In genomic region chr13:67235265-67235664, GRCh38 we compare ENCODE assay signal across 24 cellular contexts. TPM values are rescaled to one million over a fixed set of nuclear protein-coding genes. Genes with fewer than 3 reads are reported as not detected.
DNase-seq lines count a peak whose midpoint lies in the region; ATAC-seq, FAIRE-seq and TF ChIP-seq lines count a peak whose summit lies in the region.
"Had no signal": no experiment of that assay in that cellular context is flagged by ENCODE, and none has a peak within 500 bp of the region (broad histone marks: within the 10 kb centered on the region; RNA-seq: fewer than 3 reads in every experiment).

No MANE protein-coding gene starts in this region.

- H3K4me1 ChIP-seq in heart left ventricle (peaks cover 0 to 8% (median 0%) of the 10 kb centered on the region in 12 donors), esophagus muscularis mucosa (peaks cover 0 to 36% (median 25%) of the 10 kb centered on the region in 4 donors), skeletal muscle tissue (ENCODE audit: control insufficient read depth in 3 of 3, insufficient read depth in 3 of 3, low read length in 3 of 3) (peaks cover 0 to 5% (median 0%) of the 10 kb centered on the region in 3 donors)
- H3K4me1 ChIP-seq: SJSA1 had no signal

- DNase-seq in heart left ventricle (no peak), Right ventricle myocardium superior (no peak), NCI-H82 (lab: John Stamatoyannopoulos, UW) (peak; percentile 82), esophagus muscularis mucosa (ENCODE audit: extremely low spot score) (no peak), D721Med (ENCODE audit: insufficient read length, low spot score) (no peak), DMS153 treated with DMSO at 0.1 percent for 48 hours (lab: John Stamatoyannopoulos, UW; ENCODE audit: unreplicated experiment) (no peak)
- DNase-seq: 8988T; Calu3; CD8-positive, alpha-beta T cell; HCEC 1CT; NCI-H1105; NCI-H187; NCI-H2107; NCI-H510A; NCI-H774; PC-9 had no signal

- no peaks in the 10 kb centered on the region for H3K9me3 ChIP-seq in heart left ventricle
- no peaks in the 10 kb centered on the region for H3K9me3 ChIP-seq in esophagus muscularis mucosa
- H3K9me3 ChIP-seq in skeletal muscle tissue (ENCODE audit: control insufficient read depth in 3 of 3, low read length in 3 of 3), result no peaks in the 10 kb centered on the region
- H3K9me3 ChIP-seq: SJSA1 had no signal

- peak overlapping the region in 1 of 3 donors; percentile 15 for H3K9ac ChIP-seq in skeletal muscle tissue (ENCODE audit: low read depth in 1 of 3, low read length in 3 of 3)

- no peak for TF ChIP-seq POLR2A in heart left ventricle (IDR thresholded peaks at IDR 0.05)
- no peak for TF ChIP-seq POLR2A in esophagus muscularis mucosa (IDR thresholded peaks at IDR 0.05; ENCODE audit: low read depth)

- H3K27ac ChIP-seq in heart left ventricle (peak overlapping the region; percentile 2 to 97 (median 92)), esophagus muscularis mucosa (replicated peaks in 1 of 4) (peak overlapping the region; percentile 53 to 95 (median 94)), skeletal muscle tissue (ENCODE audit: low read depth, low read length) (peak overlapping the region; percentile 20)
- H3K27ac ChIP-seq: PC-9, RWPE1, SJSA1 had no signal

- TF ChIP-seq CTCF in heart left ventricle (IDR thresholded peaks at IDR 0.05) (no peak), esophagus muscularis mucosa (IDR thresholded peaks at IDR 0.05) (no peak), D721Med (IDR thresholded peaks at IDR 0.05; ENCODE audit: insufficient read depth, missing control alignments) (no peak)

- H3K4me3 ChIP-seq in heart left ventricle (peak overlapping the region in 8 of 12 donors; percentile 4 to 80 (median 54)), esophagus muscularis mucosa (peak overlapping the region in 2 of 4 donors; percentile 10 to 25), skeletal muscle tissue (ENCODE audit: low read length in 3 of 3) (no peak overlapping the region)
- H3K4me3 ChIP-seq: GM23338, K562, PC-9, SJSA1 had no signal

- WGBS in heart left ventricle, 4 donors, result 53 to 77% (median 56%) methylated on average over 2 of the region's 2 CpGs
- 83% methylated on average over 2 of the region's 2 CpGs for WGBS in esophagus muscularis mucosa

- no peak for TF ChIP-seq EP300 in esophagus muscularis mucosa (IDR thresholded peaks at IDR 0.05)

- no peak for FAIRE-seq in D721Med (lab: Jason Lieb, UNC)
- FAIRE-seq: GM12891, GM19239, K562 had no signal

- ATAC-seq in heart left ventricle (no peak), Right ventricle myocardium superior (ENCODE audit: poor library complexity) (no peak), HG02840 (IDR thresholded peaks at IDR 0.05; ENCODE audit: low FRiP score, unreplicated experiment) (no peak)
- ATAC-seq: CD8-positive, alpha-beta T cell; GM23338; K562 had no signal

- H3K36me3 ChIP-seq in heart left ventricle, result no peaks in the 10 kb centered on the region
- no peaks in the 10 kb centered on the region for H3K36me3 ChIP-seq in esophagus muscularis mucosa
- H3K36me3 ChIP-seq in skeletal muscle tissue (ENCODE audit: control insufficient read depth in 3 of 3, insufficient read depth in 3 of 3, low read length in 3 of 3), result no peaks in the 10 kb centered on the region
- H3K36me3 ChIP-seq: SJSA1 had no signal

- H3K27me3 ChIP-seq in heart left ventricle, result no peaks in the 10 kb centered on the region
- no peaks in the 10 kb centered on the region for H3K27me3 ChIP-seq in esophagus muscularis mucosa
- H3K27me3 ChIP-seq in skeletal muscle tissue (ENCODE audit: control insufficient read depth in 3 of 3, insufficient read depth in 3 of 3, low read length in 3 of 3), result no peaks in the 10 kb centered on the region
- H3K27me3 ChIP-seq: SJSA1 had no signal

- intact Hi-C loops in heart left ventricle (cut with DNase I), result loop anchor here in 6 of 10 donors (5.0 to 10.0 kb wide), 5 partner anchors 400 to 1580 kb away; no protein-coding TSS in a partner anchor
- intact Hi-C loops in Right ventricle myocardium superior (cut with DNase I), result no loop called here
- intact Hi-C loops in esophagus muscularis mucosa (cut with DNase I), result no loop called here

RNA-seq across cellular contexts. Expression of gene PCDH9, which starts 5.1 kb away (rescaled TPM):
- total RNA-seq in heart left ventricle (10 to 100 TPM; 13.6 to 26.9 (median 21.6) TPM), Right ventricle myocardium superior (10.0 TPM), esophagus muscularis mucosa (10 to 100 TPM; 33.8 to 81.8 (median 49.1) TPM), skeletal muscle tissue (6.8 TPM)
- polyA plus RNA-seq in heart left ventricle, result 10 to 100 TPM in 1 of 2 donors, 1 to 10 TPM in 1; 3.0 to 39.6 TPM

Comparison
In these comparisons a context has a peak if more than half of its experiments do, and no peak if none do; other contexts are left out.
1. intact Hi-C loops: an anchor here in heart left ventricle (5.0 to 10.0 kb wide); none called in Right ventricle myocardium superior and esophagus muscularis mucosa.
2. H3K27ac ChIP-seq: peak in every context shown above with its lines; median percentile 94 in esophagus muscularis mucosa; 92 in heart left ventricle; 20 in skeletal muscle tissue.
3. H3K4me3 ChIP-seq: peak in heart left ventricle (8 of 12); none in skeletal muscle tissue (0 of 3).